Comparison of ENCODE assay signal across 10 cellular contexts in genomic region chr17:65177901-65178300, GRCh38. TPM values are rescaled to one million over a fixed set of nuclear protein-coding genes. Genes with fewer than 3 reads are reported as not detected.
DNase-seq lines count a peak whose midpoint lies in the region; ATAC-seq lines count a peak whose summit lies in the region.
"Had no signal": no experiment of that assay in that cellular context is flagged by ENCODE, and none has a peak within 500 bp of the region (broad histone marks: within the 10 kb centered on the region; RNA-seq: fewer than 3 reads in every experiment).

No MANE protein-coding gene starts in this region.

- H3K4me1 Mint-ChIP-seq in memory B cell, result peaks cover 46% of the 10 kb centered on the region

- H3K9me3 ChIP-seq in adipocyte (ENCODE audit: control insufficient read depth, low read length), result no peaks in the 10 kb centered on the region

- H3K36me3 Mint-ChIP-seq in memory B cell, result peaks cover 2% of the 10 kb centered on the region

- intact Hi-C loops in posterior cingulate gyrus (cut with DNase I), result no loop called here

- ATAC-seq in memory B cell (ENCODE audit: low read depth), result no peak
- ATAC-seq: HCT116 had no signal

- peaks cover 10% of the 10 kb centered on the region for H3K27me3 Mint-ChIP-seq in memory B cell

- peaks cover 3% of the 10 kb centered on the region for H3K4me1 ChIP-seq in adipocyte (ENCODE audit: control insufficient read depth, insufficient read depth, low read length)

- H3K27me3 ChIP-seq in adipocyte (replicated peaks; ENCODE audit: control insufficient read depth, insufficient read depth, low read length), result peaks cover 7% of the 10 kb centered on the region

- H3K9me3 Mint-ChIP-seq in memory B cell, result peaks cover 8% of the 10 kb centered on the region

- no peaks in the 10 kb centered on the region for H3K36me3 ChIP-seq in adipocyte (ENCODE audit: control insufficient read depth, insufficient read depth, low read length, severe bottlenecking)

- DNase-seq in ELR (ENCODE audit: low read depth), result peak; percentile 75
- peak; percentile 54 for DNase-seq in NCI-H226
- peak; percentile 39 for DNase-seq in adipocyte (ENCODE audit: low read depth)
- DNase-seq in memory B cell (ENCODE audit: low spot score in 2 of 2), result no peak
- DNase-seq in amniotic stem cell (lab: John Stamatoyannopoulos, UW), result no peak
- DNase-seq in mesenteric fat pad (ENCODE audit: low spot score), result no peak
- no peak for DNase-seq in posterior cingulate gyrus
- DNase-seq: NCI-H187 treated with DMSO at 0.1 percent for 48 hours, SW 1271 had no signal

- no peak overlapping the region for H3K4me3 Mint-ChIP-seq in memory B cell

- H3K9ac ChIP-seq in adipocyte (ENCODE audit: low read length), result no peak overlapping the region

- H3K4me3 ChIP-seq in adipocyte (ENCODE audit: low read length), result no peak overlapping the region

- peak overlapping the region; percentile 6 for H3K27ac Mint-ChIP-seq in memory B cell

RNA-seq across cellular contexts. Expression of gene RGS9, which starts 40.7 kb away (rescaled TPM):
- 3.2 TPM for total RNA-seq in mesenteric fat pad

Comparison
In these comparisons a context has a peak if more than half of its experiments do, and no peak if none do; other contexts are left out.
1. DNase-seq: peak in ELR (single experiment), NCI-H226 (single experiment) and adipocyte (single experiment); none in memory B cell (0 of 2), amniotic stem cell (single experiment), mesenteric fat pad (single experiment) and posterior cingulate gyrus (0 of 10).